Comparison of ENCODE assay signal across 3 cellular contexts in genomic region chr16:69197573-69197972, GRCh38.
TF ChIP-seq lines count a peak whose summit lies in the region.

No MANE protein-coding gene starts in this region.

TF ChIP-seq in A549, 52 proteins besides CTCF, POLR2A, EP300 and RAD21:
- no peak for TF ChIP-seq RARB (CRISPR knock-in tag; IDR thresholded peaks at IDR 0.05)
- TF ChIP-seq JUN (IDR thresholded peaks at IDR 0.05), result no peak
- no peak for TF ChIP-seq ELK1 (IDR thresholded peaks at IDR 0.05; ENCODE audit: low read depth, low read length)
- no peak for TF ChIP-seq MAZ (IDR thresholded peaks at IDR 0.05; ENCODE audit: borderline replicate concordance, low read depth, low read length)
- TF ChIP-seq GATA3 (IDR thresholded peaks at IDR 0.05; ENCODE audit: borderline replicate concordance), result no peak
TF ChIP-seq in A549: peak in this region for 0.

TF ChIP-seq in IMR-90, 13 proteins besides CTCF, POLR2A, EP300 and RAD21:
- TF ChIP-seq MAZ (IDR thresholded peaks at IDR 0.05; ENCODE audit: borderline replicate concordance, low read depth, low read length) (no peak), RCOR1 (IDR thresholded peaks at IDR 0.05; ENCODE audit: insufficient replicate concordance, low read length) (no peak), RFX5 (IDR thresholded peaks at IDR 0.05; ENCODE audit: low read depth, low read length) (no peak), NFE2L2 (IDR thresholded peaks at IDR 0.05; ENCODE audit: low read depth, low read length) (no peak), MAFK (IDR thresholded peaks at IDR 0.05; ENCODE audit: low read depth, low read length) (no peak), SMC3 (IDR thresholded peaks at IDR 0.05; ENCODE audit: low read depth, low read length) (no peak), ELK1 (IDR thresholded peaks at IDR 0.05; ENCODE audit: borderline replicate concordance, low read depth, low read length) (no peak), CEBPB (IDR thresholded peaks at IDR 0.05; ENCODE audit: low read depth, low read length) (no peak), BHLHE40 (IDR thresholded peaks at IDR 0.05; ENCODE audit: low read depth, low read length) (no peak), CHD1 (IDR thresholded peaks at IDR 0.05; ENCODE audit: low read depth, low read length) (no peak), MXI1 (IDR thresholded peaks at IDR 0.05; ENCODE audit: borderline replicate concordance, low read depth, low read length) (no peak), USF2 (IDR thresholded peaks at IDR 0.05; ENCODE audit: low read depth, low read length) (no peak), FOS (IDR thresholded peaks at IDR 0.05; ENCODE audit: low read depth, low read length) (no peak)
TF ChIP-seq in IMR-90: peak in this region for 0.

TF ChIP-seq in WTC11, 78 proteins besides CTCF, POLR2A, EP300 and RAD21:
- TF ChIP-seq PRDM15 (CRISPR knock-in tag; IDR thresholded peaks at IDR 0.05), result no peak
- TF ChIP-seq SP1 (CRISPR knock-in tag; conservative IDR thresholded peaks at IDR 0.05), result no peak
- TF ChIP-seq JAZF1 (CRISPR knock-in tag; IDR thresholded peaks at IDR 0.05), result no peak
- TF ChIP-seq RELA (CRISPR knock-in tag; IDR thresholded peaks at IDR 0.05; ENCODE audit: borderline replicate concordance), result no peak
- no peak for TF ChIP-seq NR1H2 (CRISPR knock-in tag; IDR thresholded peaks at IDR 0.05)
- no peak for TF ChIP-seq TP53 (CRISPR knock-in tag; IDR thresholded peaks at IDR 0.05)
- no peak for TF ChIP-seq SMAD3 (CRISPR knock-in tag; IDR thresholded peaks at IDR 0.05; ENCODE audit: borderline replicate concordance)
